ENCODE assay signal across 1 cellular context in genomic region chr20:17848649-17849048, GRCh38.
TF ChIP-seq lines count a peak whose summit lies in the region.

No MANE protein-coding gene starts in this region.

TF ChIP-seq in HepG2, 621 proteins besides CTCF, POLR2A, EP300 and RAD21 (continued from another document and continues in another):
- no peak for TF ChIP-seq ZHX2 (IDR thresholded peaks at IDR 0.05; ENCODE audit: low read depth)
- no peak for TF ChIP-seq ZHX2 (CRISPR knock-in tag; IDR thresholded peaks at IDR 0.05; ENCODE audit: borderline replicate concordance)
- no peak for TF ChIP-seq ZNF549 (CRISPR knock-in tag; IDR thresholded peaks at IDR 0.05)
- TF ChIP-seq HOXA7 (CRISPR knock-in tag; IDR thresholded peaks at IDR 0.05): no peak
- TF ChIP-seq ZNF883 (CRISPR knock-in tag; IDR thresholded peaks at IDR 0.05; ENCODE audit: not compliant biosample characterization): no peak
- no peak for TF ChIP-seq TARDBP (CRISPR knock-in tag; IDR thresholded peaks at IDR 0.05)
- TF ChIP-seq ZEB1 (IDR thresholded peaks at IDR 0.05; ENCODE audit: insufficient replicate concordance, low read depth): peak; percentile 53
- peak; percentile 11; the same call in 1 of the 2 replicates for TF ChIP-seq CBX5 (CRISPR knock-in tag; IDR thresholded peaks at IDR 0.05; ENCODE audit: borderline replicate concordance)
- peak; percentile 35; the same call in 1 of the 2 replicates for TF ChIP-seq ZBTB7A (CRISPR knock-in tag; IDR thresholded peaks at IDR 0.05)
- no peak for TF ChIP-seq HDAC2 (CRISPR knock-in tag; IDR thresholded peaks at IDR 0.05)
- no peak for TF ChIP-seq ZNF777 (CRISPR knock-in tag; IDR thresholded peaks at IDR 0.05)
- no peak for TF ChIP-seq ZMYM2 (CRISPR knock-in tag; IDR thresholded peaks at IDR 0.05)
- TF ChIP-seq, protein P1, sequence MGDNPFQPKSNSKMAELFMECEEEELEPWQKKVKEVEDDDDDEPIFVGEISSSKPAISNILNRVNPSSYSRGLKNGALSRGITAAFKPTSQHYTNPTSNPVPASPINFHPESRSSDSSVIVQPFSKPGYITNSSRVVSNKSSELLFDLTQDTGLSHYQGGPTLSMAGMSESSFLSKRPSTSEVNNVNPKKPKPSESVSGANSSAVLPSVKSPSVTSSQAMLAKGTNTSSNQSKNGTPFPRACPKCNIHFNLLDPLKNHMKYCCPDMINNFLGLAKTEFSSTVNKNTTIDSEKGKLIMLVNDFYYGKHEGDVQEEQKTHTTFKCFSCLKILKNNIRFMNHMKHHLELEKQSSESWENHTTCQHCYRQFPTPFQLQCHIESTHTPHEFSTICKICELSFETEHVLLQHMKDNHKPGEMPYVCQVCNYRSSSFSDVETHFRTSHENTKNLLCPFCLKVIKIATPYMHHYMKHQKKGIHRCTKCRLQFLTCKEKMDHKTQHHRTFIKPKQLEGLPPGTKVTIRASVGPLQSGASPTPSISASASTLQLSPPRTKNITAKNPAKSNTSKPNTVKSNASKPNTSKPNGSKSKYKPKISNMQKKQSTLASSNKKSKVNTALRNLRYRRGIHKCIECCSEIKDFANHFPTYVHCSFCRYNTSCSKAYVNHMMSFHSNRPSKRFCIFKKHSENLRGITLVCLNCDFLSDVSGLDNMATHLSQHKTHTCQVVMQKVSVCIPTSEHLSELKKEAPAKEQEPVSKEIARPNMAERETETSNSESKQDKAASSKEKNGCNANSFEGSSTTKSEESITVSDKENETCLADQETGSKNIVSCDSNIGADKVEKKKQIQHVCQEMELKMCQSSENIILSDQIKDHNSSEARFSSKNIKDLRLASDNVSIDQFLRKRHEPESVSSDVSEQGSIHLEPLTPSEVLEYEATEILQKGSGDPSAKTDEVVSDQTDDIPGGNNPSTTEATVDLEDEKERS (CRISPR knock-in tag; IDR thresholded peaks at IDR 0.05): 0 out of 2 replicates have a peak, but pooled peaks have one; percentile 9
- 0 out of 2 replicates have a peak, but pooled peaks have one; percentile 13 for TF ChIP-seq SPEN (CRISPR knock-in tag; IDR thresholded peaks at IDR 0.05; ENCODE audit: low read depth)
- TF ChIP-seq ZNF333 (CRISPR knock-in tag; IDR thresholded peaks at IDR 0.05; ENCODE audit: borderline replicate concordance): no peak
- TF ChIP-seq ZNF292 (CRISPR knock-in tag; IDR thresholded peaks at IDR 0.05; ENCODE audit: borderline replicate concordance, low read depth): no peak
- TF ChIP-seq BRCA1 (CRISPR knock-in tag; IDR thresholded peaks at IDR 0.05): no peak
- TF ChIP-seq, protein P2, sequence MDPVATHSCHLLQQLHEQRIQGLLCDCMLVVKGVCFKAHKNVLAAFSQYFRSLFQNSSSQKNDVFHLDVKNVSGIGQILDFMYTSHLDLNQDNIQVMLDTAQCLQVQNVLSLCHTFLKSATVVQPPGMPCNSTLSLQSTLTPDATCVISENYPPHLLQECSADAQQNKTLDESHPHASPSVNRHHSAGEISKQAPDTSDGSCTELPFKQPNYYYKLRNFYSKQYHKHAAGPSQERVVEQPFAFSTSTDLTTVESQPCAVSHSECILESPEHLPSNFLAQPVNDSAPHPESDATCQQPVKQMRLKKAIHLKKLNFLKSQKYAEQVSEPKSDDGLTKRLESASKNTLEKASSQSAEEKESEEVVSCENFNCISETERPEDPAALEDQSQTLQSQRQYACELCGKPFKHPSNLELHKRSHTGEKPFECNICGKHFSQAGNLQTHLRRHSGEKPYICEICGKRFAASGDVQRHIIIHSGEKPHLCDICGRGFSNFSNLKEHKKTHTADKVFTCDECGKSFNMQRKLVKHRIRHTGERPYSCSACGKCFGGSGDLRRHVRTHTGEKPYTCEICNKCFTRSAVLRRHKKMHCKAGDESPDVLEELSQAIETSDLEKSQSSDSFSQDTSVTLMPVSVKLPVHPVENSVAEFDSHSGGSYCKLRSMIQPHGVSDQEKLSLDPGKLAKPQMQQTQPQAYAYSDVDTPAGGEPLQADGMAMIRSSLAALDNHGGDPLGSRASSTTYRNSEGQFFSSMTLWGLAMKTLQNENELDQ (CRISPR knock-in tag; IDR thresholded peaks at IDR 0.05; ENCODE audit: borderline replicate concordance): 0 out of 2 replicates have a peak, but pooled peaks have one; percentile 20
- no peak for TF ChIP-seq ZFP1 (CRISPR knock-in tag; IDR thresholded peaks at IDR 0.05)
- TF ChIP-seq, protein P3, sequence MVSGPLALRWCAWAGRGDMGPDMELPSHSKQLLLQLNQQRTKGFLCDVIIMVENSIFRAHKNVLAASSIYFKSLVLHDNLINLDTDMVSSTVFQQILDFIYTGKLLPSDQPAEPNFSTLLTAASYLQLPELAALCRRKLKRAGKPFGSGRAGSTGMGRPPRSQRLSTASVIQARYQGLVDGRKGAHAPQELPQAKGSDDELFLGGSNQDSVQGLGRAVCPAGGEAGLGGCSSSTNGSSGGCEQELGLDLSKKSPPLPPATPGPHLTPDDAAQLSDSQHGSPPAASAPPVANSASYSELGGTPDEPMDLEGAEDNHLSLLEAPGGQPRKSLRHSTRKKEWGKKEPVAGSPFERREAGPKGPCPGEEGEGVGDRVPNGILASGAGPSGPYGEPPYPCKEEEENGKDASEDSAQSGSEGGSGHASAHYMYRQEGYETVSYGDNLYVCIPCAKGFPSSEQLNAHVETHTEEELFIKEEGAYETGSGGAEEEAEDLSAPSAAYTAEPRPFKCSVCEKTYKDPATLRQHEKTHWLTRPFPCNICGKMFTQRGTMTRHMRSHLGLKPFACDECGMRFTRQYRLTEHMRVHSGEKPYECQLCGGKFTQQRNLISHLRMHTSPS (CRISPR knock-in tag; IDR thresholded peaks at IDR 0.05; ENCODE audit: low read depth): no peak
- no peak for TF ChIP-seq FOXP1 (IDR thresholded peaks at IDR 0.05)
- TF ChIP-seq FOXP1 (CRISPR knock-in tag; IDR thresholded peaks at IDR 0.05): no peak
- TF ChIP-seq ETS1 (CRISPR knock-in tag; IDR thresholded peaks at IDR 0.05): no peak
- TF ChIP-seq STAG1 (CRISPR knock-in tag; IDR thresholded peaks at IDR 0.05): no peak
- TF ChIP-seq ZNF619 (CRISPR knock-in tag; IDR thresholded peaks at IDR 0.05): no peak
- 0 out of 2 replicates have a peak, but pooled peaks have one; percentile 56 for TF ChIP-seq ZNF879 (CRISPR knock-in tag; IDR thresholded peaks at IDR 0.05)
- TF ChIP-seq, protein P4, sequence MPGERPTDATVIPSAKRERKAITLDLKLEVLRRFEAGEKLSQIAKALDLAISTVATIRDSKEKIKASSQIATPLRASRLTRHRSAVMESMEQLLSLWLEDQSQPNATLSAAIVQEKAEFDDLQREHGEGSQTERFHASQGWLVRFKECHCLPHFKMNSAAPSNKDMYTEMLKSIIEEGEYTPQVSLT (CRISPR knock-in tag; IDR thresholded peaks at IDR 0.05; ENCODE audit: borderline replicate concordance, low read depth): no peak
- TF ChIP-seq NR2F2 (IDR thresholded peaks at IDR 0.05; ENCODE audit: borderline replicate concordance, low read depth): no peak
- no peak for TF ChIP-seq ZNF570 (CRISPR knock-in tag; IDR thresholded peaks at IDR 0.05; ENCODE audit: borderline replicate concordance)
- TF ChIP-seq ZNF772 (CRISPR knock-in tag; IDR thresholded peaks at IDR 0.05): 0 out of 2 replicates have a peak, but pooled peaks have one; percentile 30
- TF ChIP-seq MTA1 (CRISPR knock-in tag; IDR thresholded peaks at IDR 0.05; ENCODE audit: borderline replicate concordance): no peak
- TF ChIP-seq HDAC6 (IDR thresholded peaks at IDR 0.05; ENCODE audit: low read depth, low read length): no peak
- TF ChIP-seq TOPORS (CRISPR knock-in tag; IDR thresholded peaks at IDR 0.05): no peak
- no peak for TF ChIP-seq ZZZ3 (CRISPR knock-in tag; IDR thresholded peaks at IDR 0.05; ENCODE audit: borderline replicate concordance)
- no peak for TF ChIP-seq ZNF782 (CRISPR knock-in tag; IDR thresholded peaks at IDR 0.05; ENCODE audit: borderline replicate concordance)
- TF ChIP-seq, protein P5, sequence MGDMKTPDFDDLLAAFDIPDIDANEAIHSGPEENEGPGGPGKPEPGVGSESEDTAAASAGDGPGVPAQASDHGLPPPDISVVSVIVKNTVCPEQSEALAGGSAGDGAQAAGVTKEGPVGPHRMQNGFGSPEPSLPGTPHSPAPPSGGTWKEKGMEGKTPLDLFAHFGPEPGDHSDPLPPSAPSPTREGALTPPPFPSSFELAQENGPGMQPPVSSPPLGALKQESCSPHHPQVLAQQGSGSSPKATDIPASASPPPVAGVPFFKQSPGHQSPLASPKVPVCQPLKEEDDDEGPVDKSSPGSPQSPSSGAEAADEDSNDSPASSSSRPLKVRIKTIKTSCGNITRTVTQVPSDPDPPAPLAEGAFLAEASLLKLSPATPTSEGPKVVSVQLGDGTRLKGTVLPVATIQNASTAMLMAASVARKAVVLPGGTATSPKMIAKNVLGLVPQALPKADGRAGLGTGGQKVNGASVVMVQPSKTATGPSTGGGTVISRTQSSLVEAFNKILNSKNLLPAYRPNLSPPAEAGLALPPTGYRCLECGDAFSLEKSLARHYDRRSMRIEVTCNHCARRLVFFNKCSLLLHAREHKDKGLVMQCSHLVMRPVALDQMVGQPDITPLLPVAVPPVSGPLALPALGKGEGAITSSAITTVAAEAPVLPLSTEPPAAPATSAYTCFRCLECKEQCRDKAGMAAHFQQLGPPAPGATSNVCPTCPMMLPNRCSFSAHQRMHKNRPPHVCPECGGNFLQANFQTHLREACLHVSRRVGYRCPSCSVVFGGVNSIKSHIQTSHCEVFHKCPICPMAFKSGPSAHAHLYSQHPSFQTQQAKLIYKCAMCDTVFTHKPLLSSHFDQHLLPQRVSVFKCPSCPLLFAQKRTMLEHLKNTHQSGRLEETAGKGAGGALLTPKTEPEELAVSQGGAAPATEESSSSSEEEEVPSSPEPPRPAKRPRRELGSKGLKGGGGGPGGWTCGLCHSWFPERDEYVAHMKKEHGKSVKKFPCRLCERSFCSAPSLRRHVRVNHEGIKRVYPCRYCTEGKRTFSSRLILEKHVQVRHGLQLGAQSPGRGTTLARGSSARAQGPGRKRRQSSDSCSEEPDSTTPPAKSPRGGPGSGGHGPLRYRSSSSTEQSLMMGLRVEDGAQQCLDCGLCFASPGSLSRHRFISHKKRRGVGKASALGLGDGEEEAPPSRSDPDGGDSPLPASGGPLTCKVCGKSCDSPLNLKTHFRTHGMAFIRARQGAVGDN (CRISPR knock-in tag; IDR thresholded peaks at IDR 0.05): peak; percentile 66
- TF ChIP-seq, protein P6, sequence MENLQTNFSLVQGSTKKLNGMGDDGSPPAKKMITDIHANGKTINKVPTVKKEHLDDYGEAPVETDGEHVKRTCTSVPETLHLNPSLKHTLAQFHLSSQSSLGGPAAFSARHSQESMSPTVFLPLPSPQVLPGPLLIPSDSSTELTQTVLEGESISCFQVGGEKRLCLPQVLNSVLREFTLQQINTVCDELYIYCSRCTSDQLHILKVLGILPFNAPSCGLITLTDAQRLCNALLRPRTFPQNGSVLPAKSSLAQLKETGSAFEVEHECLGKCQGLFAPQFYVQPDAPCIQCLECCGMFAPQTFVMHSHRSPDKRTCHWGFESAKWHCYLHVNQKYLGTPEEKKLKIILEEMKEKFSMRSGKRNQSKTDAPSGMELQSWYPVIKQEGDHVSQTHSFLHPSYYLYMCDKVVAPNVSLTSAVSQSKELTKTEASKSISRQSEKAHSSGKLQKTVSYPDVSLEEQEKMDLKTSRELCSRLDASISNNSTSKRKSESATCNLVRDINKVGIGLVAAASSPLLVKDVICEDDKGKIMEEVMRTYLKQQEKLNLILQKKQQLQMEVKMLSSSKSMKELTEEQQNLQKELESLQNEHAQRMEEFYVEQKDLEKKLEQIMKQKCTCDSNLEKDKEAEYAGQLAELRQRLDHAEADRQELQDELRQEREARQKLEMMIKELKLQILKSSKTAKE (CRISPR knock-in tag; IDR thresholded peaks at IDR 0.05; ENCODE audit: borderline replicate concordance): peak; percentile 51; the same call in 1 of the 2 replicates
- TF ChIP-seq ZNF501 (CRISPR knock-in tag; IDR thresholded peaks at IDR 0.05): no peak
- 0 out of 2 replicates have a peak, but pooled peaks have one; percentile 4 for TF ChIP-seq ZNF670 (CRISPR knock-in tag; IDR thresholded peaks at IDR 0.05; ENCODE audit: borderline replicate concordance)
- TF ChIP-seq IRF2 (CRISPR knock-in tag; IDR thresholded peaks at IDR 0.05): no peak
- no peak for TF ChIP-seq CHD4 (IDR thresholded peaks at IDR 0.05; ENCODE audit: borderline replicate concordance, low read length)
